In genomic region chr6:148407372-148407771, GRCh38 we compare ENCODE assay signal across 8 cellular contexts.
A peak's percentile ranks its signal among the peaks of the same experiment; 100 is the strongest.
DNase-seq lines count a peak whose midpoint lies in the region; ATAC-seq and TF ChIP-seq lines count a peak whose summit lies in the region.
"Had no signal": no experiment of that assay in that cellular context is flagged by ENCODE, and none has a peak within 500 bp of the region (broad histone marks: within the 10 kb centered on the region; RNA-seq: fewer than 3 reads in every experiment).

No MANE protein-coding gene starts in this region.

- peak; percentile 53 for ATAC-seq in lung (ENCODE audit: insufficient read depth, low FRiP score)

- H2BK15ac ChIP-seq in neuronal stem cell (ENCODE audit: low read length): no peak overlapping the region

- WGBS in lung, 2 donors: 71 to 77% methylated on average over 7 of the region's 7 CpGs
- no CpG with 5 or more reads among the region's 7 CpGs for WGBS in neuronal stem cell (ENCODE audit: extremely low coverage in 2 of 2, insufficient read length in 2 of 2, insufficient replicate concordance in 1 of 2), 2 donors

- no peak overlapping the region for H3K9ac ChIP-seq in neuronal stem cell (ENCODE audit: low read depth, low read length, poor library complexity)

- no peak overlapping the region for H3K4ac ChIP-seq in neuronal stem cell (ENCODE audit: low read length)

- H3K79me1 ChIP-seq in neuronal stem cell (ENCODE audit: low read depth, low read length): no peaks in the 10 kb centered on the region

- no peak overlapping the region for H2AK5ac ChIP-seq in neuronal stem cell (ENCODE audit: low read depth, low read length)

- H3K4me3 ChIP-seq in lung (no peak overlapping the region), vagina (no peak overlapping the region), neuronal stem cell (ENCODE audit: low read length in 2 of 2) (no peak overlapping the region)

- no peaks in the 10 kb centered on the region for H3K9me3 Mint-ChIP-seq in endothelial cell (ENCODE audit: unreplicated experiment)

- H3K4me1 ChIP-seq in lung (ENCODE audit: control insufficient read depth in 2 of 2, insufficient read depth in 2 of 2, low read length in 2 of 2) (peaks cover 14 to 15% of the 10 kb centered on the region in 2 donors), vagina (peaks cover 43% of the 10 kb centered on the region), neuronal stem cell (ENCODE audit: control insufficient read depth in 2 of 2, insufficient read depth in 1 of 2, low read depth in 1 of 2, low read length in 2 of 2) (peaks cover 3 to 5% of the 10 kb centered on the region in 2 donors)

- H3K27ac ChIP-seq in lung (ENCODE audit: low read depth in 1 of 2, low read length in 1 of 2): no peak overlapping the region
- H3K27ac ChIP-seq in vagina: peak overlapping the region; percentile 80
- H3K27ac ChIP-seq in neuronal stem cell (replicated peaks; ENCODE audit: low read length): no peak overlapping the region

- no peak overlapping the region for H2BK12ac ChIP-seq in neuronal stem cell (ENCODE audit: low read length)

- TF ChIP-seq CTCF in endothelial cell (IDR thresholded peaks at IDR 0.05; ENCODE audit: unreplicated experiment) (no peak), lung (IDR thresholded peaks at IDR 0.05; ENCODE audit: control extremely low read depth, extremely low read depth) (no peak), vagina (IDR thresholded peaks at IDR 0.05) (no peak)

- no peak overlapping the region for H4K91ac ChIP-seq in neuronal stem cell (ENCODE audit: low read depth, low read length, poor library complexity)

- H2BK5ac ChIP-seq in neuronal stem cell (ENCODE audit: low read length): no peak overlapping the region

- peak; percentile 87 for DNase-seq in NCI-H226
- no peak for DNase-seq in endothelial cell (ENCODE audit: low spot score)
- no peak for DNase-seq in lung (ENCODE audit: low spot score)
- no peak for DNase-seq in vagina (ENCODE audit: extremely low spot score in 2 of 2)
- DNase-seq in activated naive CD4-positive, alpha-beta T cell treated with Interleukin-2 at 50 U/mL for 16 hours: no peak
- DNase-seq in DMS 273 (lab: John Stamatoyannopoulos, UW; ENCODE audit: unreplicated experiment): no peak
- no peak for DNase-seq in neuronal stem cell (ENCODE audit: low spot score)
- DNase-seq: effector CD4-positive, alpha-beta T cell had no signal

- H3K9me3 ChIP-seq in lung (ENCODE audit: control insufficient read depth in 2 of 2, insufficient read depth in 1 of 2, low read length in 1 of 2): no peaks in the 10 kb centered on the region
- H3K9me3 ChIP-seq in vagina: no peaks in the 10 kb centered on the region
- no peaks in the 10 kb centered on the region for H3K9me3 ChIP-seq in neuronal stem cell (replicated peaks in 1 of 2; ENCODE audit: control insufficient read depth in 2 of 2, insufficient read depth in 1 of 2, low read depth in 1 of 2, low read length in 2 of 2)

- H3K36me3 Mint-ChIP-seq in endothelial cell (ENCODE audit: low read depth, unreplicated experiment): peaks cover 20% of the 10 kb centered on the region

- H3K14ac ChIP-seq in neuronal stem cell (ENCODE audit: low read length): no peak overlapping the region

- no peak overlapping the region for H2AFZ ChIP-seq in neuronal stem cell (ENCODE audit: low read length)

- no peak overlapping the region for H3K4me3 Mint-ChIP-seq in endothelial cell (ENCODE audit: unreplicated experiment)

- H3K27me3 Mint-ChIP-seq in endothelial cell (ENCODE audit: unreplicated experiment): peaks cover 3% of the 10 kb centered on the region

- H3K4me1 Mint-ChIP-seq in endothelial cell (ENCODE audit: unreplicated experiment): peaks cover 24% of the 10 kb centered on the region

- no peak overlapping the region for H3K18ac ChIP-seq in neuronal stem cell (ENCODE audit: low read length)

- H3K27me3 ChIP-seq in lung (ENCODE audit: control insufficient read depth, insufficient read depth): no peaks in the 10 kb centered on the region
- no peaks in the 10 kb centered on the region for H3K27me3 ChIP-seq in vagina
- no peaks in the 10 kb centered on the region for H3K27me3 ChIP-seq in neuronal stem cell (ENCODE audit: control insufficient read depth in 3 of 3, insufficient read depth in 3 of 3, low read depth in 1 of 3, low read length in 3 of 3)

- no peak overlapping the region for H3K4me2 ChIP-seq in neuronal stem cell (ENCODE audit: insufficient read depth, low read length, poor library complexity, severe bottlenecking)

- TF ChIP-seq POLR2A in vagina (IDR thresholded peaks at IDR 0.05): no peak

- H3K36me3 ChIP-seq in lung (ENCODE audit: control insufficient read depth in 2 of 2, insufficient read depth in 2 of 2, low read length in 2 of 2): peaks cover 0 to 1% of the 10 kb centered on the region in 2 donors
- H3K36me3 ChIP-seq in vagina: no peaks in the 10 kb centered on the region
- H3K36me3 ChIP-seq in neuronal stem cell (replicated peaks in 1 of 2; ENCODE audit: control insufficient read depth in 2 of 2, insufficient read depth in 2 of 2, low read length in 2 of 2): no peaks in the 10 kb centered on the region

- peak overlapping the region; percentile 54 for H3K27ac Mint-ChIP-seq in endothelial cell (ENCODE audit: unreplicated experiment)

- no peak overlapping the region for H4K8ac ChIP-seq in neuronal stem cell (ENCODE audit: low read depth, low read length)

- intact Hi-C loops in vagina (cut with DNase I): no loop called here

- no peak overlapping the region for H3K23ac ChIP-seq in neuronal stem cell (ENCODE audit: low read depth, low read length, poor library complexity)

- H2BK120ac ChIP-seq in neuronal stem cell (ENCODE audit: low read depth, low read length): no peak overlapping the region
